ENCODE assay signal across 1 cellular context in the genomic region with DNA sequence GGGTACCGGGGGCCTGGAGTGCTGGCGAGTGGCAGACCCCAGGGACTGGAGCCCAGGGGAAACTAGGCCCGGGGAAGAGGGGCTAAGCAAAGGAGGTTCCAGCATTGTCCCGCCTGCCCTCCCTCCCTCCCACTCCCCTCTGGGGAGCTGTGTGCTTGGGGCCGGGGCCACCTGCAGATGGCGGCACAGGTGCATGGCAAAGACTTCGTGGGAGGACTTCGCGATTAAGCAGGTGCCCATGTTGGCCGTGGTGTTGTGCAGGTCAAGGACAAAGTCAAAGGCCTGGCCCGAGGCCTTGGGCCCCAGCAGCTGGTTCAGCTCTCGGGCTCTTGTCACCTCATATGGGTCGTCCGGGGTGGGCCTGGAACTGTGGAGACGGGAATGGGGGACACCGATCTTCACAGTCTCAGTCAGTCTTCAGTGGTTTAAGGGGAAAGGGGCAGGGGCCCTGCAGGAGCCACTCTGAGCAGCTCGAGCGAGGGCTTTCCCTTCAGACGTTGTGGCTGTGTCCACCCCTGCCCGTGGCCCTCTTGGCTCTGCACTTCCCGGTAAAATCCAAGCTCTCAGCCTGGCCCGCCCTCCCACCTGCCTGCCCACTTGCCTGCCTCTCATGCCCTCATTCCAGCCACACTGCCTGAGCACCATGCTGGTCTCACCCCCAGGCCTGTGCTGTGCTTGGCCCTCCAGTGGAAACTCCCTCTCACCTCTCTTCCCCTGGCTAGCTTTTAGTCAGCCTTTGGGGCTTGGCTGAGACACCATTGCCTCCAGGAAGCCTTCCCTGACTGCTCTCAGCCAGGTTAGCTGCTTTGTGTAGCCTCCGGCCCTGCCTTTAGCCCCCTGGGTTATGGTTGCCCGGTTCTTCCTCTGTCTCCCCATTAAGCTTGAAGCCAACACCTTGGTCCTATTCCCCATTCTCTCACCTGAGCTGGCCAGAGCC.
TF ChIP-seq lines count a peak whose summit lies in the region.

No MANE protein-coding gene starts in this region.

TF ChIP-seq in K562, 482 proteins besides CTCF, POLR2A, EP300 and RAD21:
- TF ChIP-seq MTA1 (IDR thresholded peaks at IDR 0.05; ENCODE audit: borderline replicate concordance), result no peak
- peak; percentile 75 for TF ChIP-seq ZFP36 (IDR thresholded peaks at IDR 0.05; ENCODE audit: low read depth, low read length, partially characterized antibody)
- no peak for TF ChIP-seq FUS (optimal IDR thresholded peaks at IDR 0.05; ENCODE audit: low read depth, low read length)
